15 cellular contexts compared by ENCODE assay signal in genomic region chr20:44038681-44039123, GRCh38.
DNase-seq lines count a peak whose midpoint lies in the region; TF ChIP-seq lines count a peak whose summit lies in the region.
"Had no signal": no experiment of that assay in that cellular context is flagged by ENCODE, and none has a peak within 500 bp of the region (broad histone marks: within the 10 kb centered on the region; RNA-seq: fewer than 3 reads in every experiment).

No MANE protein-coding gene starts in this region.

- peaks cover 35% of the 10 kb centered on the region for H3K4me1 Mint-ChIP-seq in brain
- peaks cover 2% of the 10 kb centered on the region for H3K4me1 Mint-ChIP-seq in neural progenitor cell

- H3K4me3 ChIP-seq in neural progenitor cell = no peak overlapping the region
- H3K4me3 ChIP-seq: Peyer's patch, prostate gland, suprapubic skin had no signal

- H3K27me3 Mint-ChIP-seq in brain = peaks cover 12% of the 10 kb centered on the region
- H3K27me3 Mint-ChIP-seq in neural progenitor cell (ENCODE audit: insufficient read depth, low read depth) = peaks cover 13% of the 10 kb centered on the region

- no peaks in the 10 kb centered on the region for H3K4me1 ChIP-seq in neural progenitor cell
- H3K4me1 ChIP-seq: Peyer's patch, prostate gland, suprapubic skin had no signal

- H3K9ac ChIP-seq in neural progenitor cell = no peak overlapping the region

- H3K36me3 ChIP-seq in neural progenitor cell = no peaks in the 10 kb centered on the region
- H3K36me3 ChIP-seq: Peyer's patch, prostate gland, suprapubic skin had no signal

- H3K4me3 Mint-ChIP-seq in brain (peak overlapping the region in 3 of 5 experiments; percentile 14 to 50 (median 35)), neural progenitor cell (no peak overlapping the region)

- H3K27me3 ChIP-seq in neural progenitor cell = no peaks in the 10 kb centered on the region
- H3K27me3 ChIP-seq: Peyer's patch had no signal

- H3K4me2 ChIP-seq in neural progenitor cell = no peak overlapping the region

- H3K79me2 ChIP-seq in neural progenitor cell (ENCODE audit: low read depth) = no peaks in the 10 kb centered on the region

- H3K27ac Mint-ChIP-seq in brain = peak overlapping the region in 4 of 5 experiments; percentile 23 to 87 (median 74)
- H3K27ac Mint-ChIP-seq in neural progenitor cell = peak overlapping the region; percentile 2
- H3K27ac Mint-ChIP-seq: activated T-helper 2 cell treated with anti-CD3 and anti-CD28 coated beads, Interferon-gamma antibody, Interleukin-2, Interleukin-4, amounts not matched to agents 10 μg/mL and 5 μg/mL and 100 μg/mL, durations not matched to agents 14 hours and 24 hours and 36 hours had no signal

- H3K9me3 Mint-ChIP-seq in brain = peaks cover 0 to 13% (median 3%) of the 10 kb centered on the region in 5 experiments
- H3K9me3 Mint-ChIP-seq in neural progenitor cell = no peaks in the 10 kb centered on the region

- no peaks in the 10 kb centered on the region for H3K36me3 Mint-ChIP-seq in brain
- H3K36me3 Mint-ChIP-seq in neural progenitor cell = no peaks in the 10 kb centered on the region

- TF ChIP-seq CTCF in brain (conservative IDR thresholded peaks at IDR 0.05) = no peak
- no peak for TF ChIP-seq CTCF in neural progenitor cell (IDR thresholded peaks at IDR 0.05)

- H3K9me3 ChIP-seq in neural progenitor cell (ENCODE audit: low read depth) = no peaks in the 10 kb centered on the region
- H3K9me3 ChIP-seq: Peyer's patch, prostate gland, suprapubic skin had no signal

- H3F3A ChIP-seq in neural progenitor cell (ENCODE audit: low read depth) = no peaks in the 10 kb centered on the region

- H4K20me1 ChIP-seq in neural progenitor cell (ENCODE audit: low read depth) = no peaks in the 10 kb centered on the region

- H2AFZ ChIP-seq in neural progenitor cell (replicated peaks) = no peak overlapping the region

- no peak overlapping the region for H3K27ac ChIP-seq in neural progenitor cell
- H3K27ac ChIP-seq: C4-2B, Peyer's patch, prostate gland, suprapubic skin had no signal

- DNase-seq in DMS 273 treated with DMSO at 0.1 percent for 48 hours (lab: John Stamatoyannopoulos, UW) (peak; percentile 96), NCI-H1417 (lab: John Stamatoyannopoulos, UW) (peak; percentile 84 to 95 (median 85)), neural progenitor cell (ENCODE audit: low spot score) (no peak), NCI-H526 treated with DMSO at 0.1 percent for 48 hours (lab: John Stamatoyannopoulos, UW) (no peak), HUDEP-2 (lab: John Stamatoyannopoulos, UW; ENCODE audit: unreplicated experiment in 76 of 76) (no peak), T-helper 2 cell (no peak)
- DNase-seq in effector CD8-positive, alpha-beta T cell (lab: John Stamatoyannopoulos, UW) = no peak
- DNase-seq: cerebellar nuclear complex, left cardiac atrium had no signal

Comparison
In these comparisons a context has a peak if more than half of its experiments do, and no peak if none do; other contexts are left out.
1. DNase-seq: peak in DMS 273 treated with DMSO at 0.1 percent for 48 hours (single experiment) and NCI-H1417 (3 of 3); none in neural progenitor cell (single experiment), NCI-H526 treated with DMSO at 0.1 percent for 48 hours (single experiment), HUDEP-2 (0 of 76), T-helper 2 cell (0 of 5) and effector CD8-positive, alpha-beta T cell (single experiment).